In the genomic region with DNA sequence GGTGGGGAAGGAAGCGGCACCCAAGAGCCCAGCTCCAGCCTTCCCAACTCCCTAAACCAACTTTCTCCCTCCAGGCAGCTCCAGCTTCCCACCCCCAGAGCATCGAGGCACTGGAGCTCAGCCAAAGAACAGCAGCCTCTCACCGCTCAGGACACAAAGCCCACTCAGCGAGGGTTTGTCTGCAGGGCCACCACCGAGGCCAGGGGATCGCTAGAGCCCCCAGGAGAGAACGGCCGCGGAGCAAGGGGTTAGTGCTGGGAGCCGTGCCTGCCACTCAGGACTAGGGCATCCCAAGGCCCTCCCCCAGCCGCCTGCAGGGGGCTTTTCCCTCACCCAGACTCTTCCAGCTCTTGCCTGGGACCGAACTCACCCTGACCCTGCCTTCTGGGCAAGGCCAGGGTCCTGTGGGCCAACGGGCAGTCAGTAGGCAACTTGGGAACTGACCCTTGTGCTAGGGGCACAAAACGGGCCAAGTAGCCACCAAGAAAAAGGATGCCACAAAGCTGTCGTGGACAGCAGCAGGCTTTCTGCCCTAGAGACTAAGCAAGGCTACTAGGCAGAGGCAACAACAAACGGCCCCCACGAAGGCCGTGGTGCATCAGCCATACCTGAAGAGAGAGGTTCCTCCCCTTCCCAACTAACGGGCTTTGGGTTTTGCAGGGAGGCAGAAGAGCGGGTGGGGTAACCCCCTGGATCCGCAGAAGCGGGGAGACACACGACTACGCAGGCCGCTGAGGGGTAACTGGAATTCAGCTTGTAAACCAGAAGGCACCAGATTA, we compare ENCODE assay signal across 1 cellular context.
TF ChIP-seq lines count a peak whose summit lies in the region.

No MANE protein-coding gene starts in this region.

TF ChIP-seq in HEK293, 187 proteins besides CTCF, POLR2A, EP300 and RAD21 (continued from another document):
- no peak for TF ChIP-seq PRDM6 (tag by site-specific recombination; IDR thresholded peaks at IDR 0.05)
- TF ChIP-seq ZBTB20 (tag by site-specific recombination; IDR thresholded peaks at IDR 0.05): 0 out of 2 replicates have a peak, but pooled peaks have one; percentile 11
- no peak for TF ChIP-seq INSM2 (tag by site-specific recombination; IDR thresholded peaks at IDR 0.05)
- peak; percentile 91 for TF ChIP-seq GLIS1 (tag by site-specific recombination; IDR thresholded peaks at IDR 0.05)
- TF ChIP-seq ZFP69B (tag by site-specific recombination; IDR thresholded peaks at IDR 0.05): no peak
- no peak; the same call in 1 of the 2 replicates for TF ChIP-seq ZFHX2 (tag by site-specific recombination; conservative IDR thresholded peaks at IDR 0.05)
- TF ChIP-seq ZNF202 (tag by site-specific recombination; IDR thresholded peaks at IDR 0.05; ENCODE audit: borderline replicate concordance): no peak
- TF ChIP-seq, protein P1, sequence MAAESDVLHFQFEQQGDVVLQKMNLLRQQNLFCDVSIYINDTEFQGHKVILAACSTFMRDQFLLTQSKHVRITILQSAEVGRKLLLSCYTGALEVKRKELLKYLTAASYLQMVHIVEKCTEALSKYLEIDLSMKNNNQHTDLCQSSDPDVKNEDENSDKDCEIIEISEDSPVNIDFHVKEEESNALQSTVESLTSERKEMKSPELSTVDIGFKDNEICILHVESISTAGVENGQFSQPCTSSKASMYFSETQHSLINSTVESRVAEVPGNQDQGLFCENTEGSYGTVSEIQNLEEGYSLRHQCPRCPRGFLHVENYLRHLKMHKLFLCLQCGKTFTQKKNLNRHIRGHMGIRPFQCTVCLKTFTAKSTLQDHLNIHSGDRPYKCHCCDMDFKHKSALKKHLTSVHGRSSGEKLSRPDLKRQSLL (tag by site-specific recombination; IDR thresholded peaks at IDR 0.05): peak; percentile 65; the same call in 1 of the 2 replicates
- no peak for TF ChIP-seq ZNF23 (tag by site-specific recombination; IDR thresholded peaks at IDR 0.05; ENCODE audit: borderline replicate concordance)
- TF ChIP-seq YY2 (tag by site-specific recombination; IDR thresholded peaks at IDR 0.05): no peak
- TF ChIP-seq ZNF114 (tag by site-specific recombination; IDR thresholded peaks at IDR 0.05): no peak
- TF ChIP-seq MZF1 (tag by site-specific recombination; IDR thresholded peaks at IDR 0.05; ENCODE audit: borderline replicate concordance): no peak
- TF ChIP-seq ZNF10 (tag by site-specific recombination; IDR thresholded peaks at IDR 0.05): no peak
- no peak for TF ChIP-seq ZNF521 (tag by site-specific recombination; IDR thresholded peaks at IDR 0.05)
- no peak for TF ChIP-seq ZBTB49 (tag by site-specific recombination; IDR thresholded peaks at IDR 0.05; ENCODE audit: low read depth)
- no peak for TF ChIP-seq ZNF610 (tag by site-specific recombination; IDR thresholded peaks at IDR 0.05; ENCODE audit: borderline replicate concordance)
- no peak for TF ChIP-seq ZBTB44 (tag by site-specific recombination; IDR thresholded peaks at IDR 0.05)
- TF ChIP-seq, protein P2, sequence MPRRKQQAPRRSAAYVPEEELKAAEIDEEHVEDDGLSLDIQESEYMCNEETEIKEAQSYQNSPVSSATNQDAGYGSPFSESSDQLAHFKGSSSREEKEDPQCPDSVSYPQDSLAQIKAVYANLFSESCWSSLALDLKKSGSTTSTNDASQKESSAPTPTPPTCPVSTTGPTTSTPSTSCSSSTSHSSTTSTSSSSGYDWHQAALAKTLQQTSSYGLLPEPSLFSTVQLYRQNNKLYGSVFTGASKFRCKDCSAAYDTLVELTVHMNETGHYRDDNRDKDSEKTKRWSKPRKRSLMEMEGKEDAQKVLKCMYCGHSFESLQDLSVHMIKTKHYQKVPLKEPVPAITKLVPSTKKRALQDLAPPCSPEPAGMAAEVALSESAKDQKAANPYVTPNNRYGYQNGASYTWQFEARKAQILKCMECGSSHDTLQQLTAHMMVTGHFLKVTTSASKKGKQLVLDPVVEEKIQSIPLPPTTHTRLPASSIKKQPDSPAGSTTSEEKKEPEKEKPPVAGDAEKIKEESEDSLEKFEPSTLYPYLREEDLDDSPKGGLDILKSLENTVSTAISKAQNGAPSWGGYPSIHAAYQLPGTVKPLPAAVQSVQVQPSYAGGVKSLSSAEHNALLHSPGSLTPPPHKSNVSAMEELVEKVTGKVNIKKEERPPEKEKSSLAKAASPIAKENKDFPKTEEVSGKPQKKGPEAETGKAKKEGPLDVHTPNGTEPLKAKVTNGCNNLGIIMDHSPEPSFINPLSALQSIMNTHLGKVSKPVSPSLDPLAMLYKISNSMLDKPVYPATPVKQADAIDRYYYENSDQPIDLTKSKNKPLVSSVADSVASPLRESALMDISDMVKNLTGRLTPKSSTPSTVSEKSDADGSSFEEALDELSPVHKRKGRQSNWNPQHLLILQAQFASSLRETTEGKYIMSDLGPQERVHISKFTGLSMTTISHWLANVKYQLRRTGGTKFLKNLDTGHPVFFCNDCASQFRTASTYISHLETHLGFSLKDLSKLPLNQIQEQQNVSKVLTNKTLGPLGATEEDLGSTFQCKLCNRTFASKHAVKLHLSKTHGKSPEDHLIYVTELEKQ (tag by site-specific recombination; IDR thresholded peaks at IDR 0.05; ENCODE audit: borderline replicate concordance): no peak
- no peak for TF ChIP-seq BCL11A (tag by site-specific recombination; IDR thresholded peaks at IDR 0.05; ENCODE audit: low read depth)
- TF ChIP-seq ZIC2 (tag by site-specific recombination; IDR thresholded peaks at IDR 0.05): peak; percentile 62
- TF ChIP-seq EGR2 (tag by site-specific recombination; IDR thresholded peaks at IDR 0.05; ENCODE audit: low read depth): no peak
- TF ChIP-seq, protein P3, sequence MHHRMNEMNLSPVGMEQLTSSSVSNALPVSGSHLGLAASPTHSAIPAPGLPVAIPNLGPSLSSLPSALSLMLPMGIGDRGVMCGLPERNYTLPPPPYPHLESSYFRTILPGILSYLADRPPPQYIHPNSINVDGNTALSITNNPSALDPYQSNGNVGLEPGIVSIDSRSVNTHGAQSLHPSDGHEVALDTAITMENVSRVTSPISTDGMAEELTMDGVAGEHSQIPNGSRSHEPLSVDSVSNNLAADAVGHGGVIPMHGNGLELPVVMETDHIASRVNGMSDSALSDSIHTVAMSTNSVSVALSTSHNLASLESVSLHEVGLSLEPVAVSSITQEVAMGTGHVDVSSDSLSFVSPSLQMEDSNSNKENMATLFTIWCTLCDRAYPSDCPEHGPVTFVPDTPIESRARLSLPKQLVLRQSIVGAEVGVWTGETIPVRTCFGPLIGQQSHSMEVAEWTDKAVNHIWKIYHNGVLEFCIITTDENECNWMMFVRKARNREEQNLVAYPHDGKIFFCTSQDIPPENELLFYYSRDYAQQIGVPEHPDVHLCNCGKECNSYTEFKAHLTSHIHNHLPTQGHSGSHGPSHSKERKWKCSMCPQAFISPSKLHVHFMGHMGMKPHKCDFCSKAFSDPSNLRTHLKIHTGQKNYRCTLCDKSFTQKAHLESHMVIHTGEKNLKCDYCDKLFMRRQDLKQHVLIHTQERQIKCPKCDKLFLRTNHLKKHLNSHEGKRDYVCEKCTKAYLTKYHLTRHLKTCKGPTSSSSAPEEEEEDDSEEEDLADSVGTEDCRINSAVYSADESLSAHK (tag by site-specific recombination; IDR thresholded peaks at IDR 0.05): no peak
- TF ChIP-seq, protein P4, sequence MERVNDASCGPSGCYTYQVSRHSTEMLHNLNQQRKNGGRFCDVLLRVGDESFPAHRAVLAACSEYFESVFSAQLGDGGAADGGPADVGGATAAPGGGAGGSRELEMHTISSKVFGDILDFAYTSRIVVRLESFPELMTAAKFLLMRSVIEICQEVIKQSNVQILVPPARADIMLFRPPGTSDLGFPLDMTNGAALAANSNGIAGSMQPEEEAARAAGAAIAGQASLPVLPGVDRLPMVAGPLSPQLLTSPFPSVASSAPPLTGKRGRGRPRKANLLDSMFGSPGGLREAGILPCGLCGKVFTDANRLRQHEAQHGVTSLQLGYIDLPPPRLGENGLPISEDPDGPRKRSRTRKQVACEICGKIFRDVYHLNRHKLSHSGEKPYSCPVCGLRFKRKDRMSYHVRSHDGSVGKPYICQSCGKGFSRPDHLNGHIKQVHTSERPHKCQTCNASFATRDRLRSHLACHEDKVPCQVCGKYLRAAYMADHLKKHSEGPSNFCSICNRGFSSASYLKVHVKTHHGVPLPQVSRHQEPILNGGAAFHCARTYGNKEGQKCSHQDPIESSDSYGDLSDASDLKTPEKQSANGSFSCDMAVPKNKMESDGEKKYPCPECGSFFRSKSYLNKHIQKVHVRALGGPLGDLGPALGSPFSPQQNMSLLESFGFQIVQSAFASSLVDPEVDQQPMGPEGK (tag by site-specific recombination; IDR thresholded peaks at IDR 0.05): peak; percentile 12; the same call in 1 of the 2 replicates
- no peak for TF ChIP-seq ZNF501 (tag by site-specific recombination; IDR thresholded peaks at IDR 0.05)
- no peak for TF ChIP-seq ZNF311 (tag by site-specific recombination; IDR thresholded peaks at IDR 0.05; ENCODE audit: borderline replicate concordance)
- TF ChIP-seq ZNF510 (tag by site-specific recombination; IDR thresholded peaks at IDR 0.05; ENCODE audit: insufficient replicate concordance): no peak
- peak; percentile 47 for TF ChIP-seq SP2 (tag by site-specific recombination; IDR thresholded peaks at IDR 0.05)
